In the genomic region with DNA sequence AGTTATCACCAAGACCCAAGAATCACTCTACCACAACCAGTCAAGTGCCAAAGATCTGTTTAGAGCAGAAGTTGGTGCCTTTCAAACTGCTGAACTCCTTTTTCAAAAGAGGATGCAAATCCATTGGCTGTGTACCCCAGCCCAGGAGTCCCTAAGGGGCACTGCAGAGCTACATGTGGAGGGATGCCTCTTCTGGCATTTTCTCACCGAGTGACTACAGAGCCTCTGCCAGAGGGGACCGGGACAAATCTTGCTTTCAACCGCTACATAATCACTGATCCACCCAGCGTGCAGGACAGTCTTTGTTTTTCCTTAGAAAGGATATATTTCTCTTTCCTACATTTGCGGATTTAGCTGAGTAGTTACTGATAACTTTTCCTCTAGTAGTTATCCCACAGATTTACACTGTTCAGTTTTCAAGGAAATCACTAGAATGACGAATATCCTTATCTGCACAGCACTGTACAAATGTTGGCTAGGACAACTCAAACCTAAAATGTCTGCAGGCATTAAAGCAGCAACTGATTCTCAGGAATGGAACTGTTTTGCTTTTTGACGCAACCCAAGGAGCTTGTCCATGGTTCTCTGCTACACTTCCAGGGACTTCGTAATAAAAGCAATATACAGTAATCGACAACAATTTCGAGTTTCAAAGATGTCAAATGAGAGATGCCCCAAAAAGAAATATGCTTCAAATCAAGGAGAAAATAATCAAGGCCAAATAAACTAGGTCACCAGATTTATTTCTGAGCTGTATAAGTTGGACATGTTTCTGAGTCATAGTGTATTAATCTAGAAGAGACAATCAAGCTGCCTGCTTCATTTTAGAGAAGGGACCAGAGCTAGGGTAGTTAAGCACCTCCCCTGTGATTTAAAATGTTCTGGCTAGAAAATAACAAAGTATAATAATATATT, we compare ENCODE assay signal across 16 cellular contexts. TPM values are rescaled to one million over a fixed set of nuclear protein-coding genes. Genes with fewer than 3 reads are reported as not detected.
DNase-seq lines count a peak whose midpoint lies in the region; ATAC-seq and TF ChIP-seq lines count a peak whose summit lies in the region.
"Had no signal": no experiment of that assay in that cellular context is flagged by ENCODE, and none has a peak within 500 bp of the region (broad histone marks: within the 10 kb centered on the region; RNA-seq: fewer than 3 reads in every experiment).

No MANE protein-coding gene starts in this region.

- no peak overlapping the region for H3K27ac ChIP-seq in GM23338 (ENCODE audit: low read depth)
- H3K27ac ChIP-seq in gastroesophageal sphincter: peak overlapping the region in 3 of 4 donors; percentile 32 to 62 (median 48)
- no peak overlapping the region for H3K27ac ChIP-seq in effector memory CD4-positive, alpha-beta T cell (ENCODE audit: insufficient read depth, low read length, poor library complexity, severe bottlenecking)
- H3K27ac ChIP-seq: parathyroid adenoma, SJSA1 had no signal

- H2AFZ ChIP-seq in GM23338: no peak overlapping the region
- H2AFZ ChIP-seq: parathyroid adenoma had no signal

- no peaks in the 10 kb centered on the region for H3F3A ChIP-seq in GM23338 (replicated peaks; ENCODE audit: low read depth)

- no peaks in the 10 kb centered on the region for H3K9me3 Mint-ChIP-seq in GM23338
- H3K9me3 Mint-ChIP-seq: activated naive CD4-positive, alpha-beta T cell treated with anti-CD3 and anti-CD28 coated beads, Interleukin-2, amount 50 U/mL, for 72 hours had no signal

- H3K79me2 ChIP-seq in GM23338 (replicated peaks; ENCODE audit: insufficient read depth): no peaks in the 10 kb centered on the region

- H3K36me3 ChIP-seq in GM23338 (ENCODE audit: insufficient read depth): no peaks in the 10 kb centered on the region
- no peaks in the 10 kb centered on the region for H3K36me3 ChIP-seq in gastroesophageal sphincter
- no peaks in the 10 kb centered on the region for H3K36me3 ChIP-seq in effector memory CD4-positive, alpha-beta T cell (ENCODE audit: control insufficient read depth, insufficient read depth, low read length)
- H3K36me3 ChIP-seq: SJSA1, stomach had no signal

- no peaks in the 10 kb centered on the region for H3K9me3 ChIP-seq in gastroesophageal sphincter
- H3K9me3 ChIP-seq in effector memory CD4-positive, alpha-beta T cell (ENCODE audit: control insufficient read depth, low read length): no peaks in the 10 kb centered on the region
- H3K9me3 ChIP-seq: SJSA1, stomach had no signal

- no peak for TF ChIP-seq POLR2A in gastroesophageal sphincter (IDR thresholded peaks at IDR 0.05)

- peak in 1 of 2 experiments; percentile 14; a peak in 1 of 4 replicates for TF ChIP-seq CTCF in GM23338 (conservative IDR thresholded peaks at IDR 0.05; ENCODE audit: low read depth in 2 of 2)
- no peak for TF ChIP-seq CTCF in cardiac fibroblast (IDR thresholded peaks at IDR 0.05; ENCODE audit: low read depth, low read length)
- no peak for TF ChIP-seq CTCF in gastroesophageal sphincter (IDR thresholded peaks at IDR 0.05)

- no peaks in the 10 kb centered on the region for H4K20me1 ChIP-seq in GM23338 (replicated peaks; ENCODE audit: insufficient read depth)

- H3K4me1 Mint-ChIP-seq in GM23338: peaks cover 9% of the 10 kb centered on the region; the same call in 2 of the 3 replicates

- no peak overlapping the region; the same call in 1 of the 2 replicates for H3K27ac Mint-ChIP-seq in GM23338
- H3K27ac Mint-ChIP-seq: activated naive CD4-positive, alpha-beta T cell treated with anti-CD3 and anti-CD28 coated beads, Interleukin-2, amount 50 U/mL, for 72 hours had no signal

- TF ChIP-seq EP300 in gastroesophageal sphincter (IDR thresholded peaks at IDR 0.05): no peak

- H3K4me2 ChIP-seq in GM23338: no peak overlapping the region

- H3K36me3 Mint-ChIP-seq in GM23338 (ENCODE audit: low read depth): no peaks in the 10 kb centered on the region
- H3K36me3 Mint-ChIP-seq: activated naive CD4-positive, alpha-beta T cell treated with anti-CD3 and anti-CD28 coated beads, Interleukin-2, amount 50 U/mL, for 72 hours had no signal

- H3K27me3 ChIP-seq in GM23338 (ENCODE audit: insufficient read depth) (no peaks in the 10 kb centered on the region), gastroesophageal sphincter (peaks cover 6% of the 10 kb centered on the region)
- H3K27me3 ChIP-seq in effector memory CD4-positive, alpha-beta T cell (replicated peaks; ENCODE audit: control insufficient read depth, insufficient read depth, low read length, poor library complexity, severe bottlenecking): no peaks in the 10 kb centered on the region

- H3K4me3 ChIP-seq in GM23338 (no peak overlapping the region), cardiac fibroblast (replicated peaks in 1 of 2; ENCODE audit: low read depth in 2 of 2, low read length in 2 of 2) (peak overlapping the region; percentile 11 to 31), gastroesophageal sphincter (no peak overlapping the region)
- H3K4me3 ChIP-seq in effector memory CD4-positive, alpha-beta T cell (ENCODE audit: insufficient read depth, low read depth, low read length, poor library complexity, severe bottlenecking): no peak overlapping the region
- H3K4me3 ChIP-seq: SJSA1, stomach had no signal

- no peaks in the 10 kb centered on the region for H3K9me2 ChIP-seq in GM23338 (ENCODE audit: insufficient read depth)

- 52 to 66% methylated on average over 8 to 9 of the region's 10 CpGs for WGBS in gastroesophageal sphincter (ENCODE audit: low coverage in 1 of 2), 2 donors

- ATAC-seq in GM23338: peak; percentile 68
- peak; percentile 39 for ATAC-seq in gastroesophageal sphincter
- ATAC-seq: activated naive CD4-positive, alpha-beta T cell treated with anti-CD3 and anti-CD28 coated beads, Interleukin-2, amount 50 U/mL, for 72 hours had no signal

- no peak overlapping the region for H3K4me3 Mint-ChIP-seq in GM23338

- DNase-seq in GM23338 (ENCODE audit: low spot score) (peak; percentile 14), cardiac fibroblast (ENCODE audit: low read depth in 2 of 2) (peak; percentile 24 to 76), pulmonary artery endothelial cell (ENCODE audit: low read depth, low spot score) (peak; percentile 3), GDM1 (lab: John Stamatoyannopoulos, UW) (no peak), NCI-H524 treated with DMSO at 0.1 percent for 48 hours (lab: John Stamatoyannopoulos, UW) (no peak)
- no peak for DNase-seq in stimulated activated CD4-positive, alpha-beta T cell treated with anti-CD3 and anti-CD28 coated beads, Interleukin-15, amount 100 ng/mL, for 24 hours
- no peak for DNase-seq in effector memory CD4-positive, alpha-beta T cell
- DNase-seq: activated CD4-positive, alpha-beta T cell treated with anti-CD3 and anti-CD28 coated beads for 48 hours; hypothalamus; NCI-H187 treated with DMSO at 0.1 percent for 48 hours; stimulated activated CD4-positive, alpha-beta T cell treated with anti-CD3 and anti-CD28 coated beads, Interleukin-12 subunit alpha, Interleukin-12 subunit beta, amount 100 ng/mL, for 4 hours; stomach had no signal

- no peaks in the 10 kb centered on the region for H3K27me3 Mint-ChIP-seq in GM23338 (ENCODE audit: insufficient read depth, low read depth, poor library complexity)

- H3K4me1 ChIP-seq in GM23338 (ENCODE audit: insufficient read depth) (no peaks in the 10 kb centered on the region), gastroesophageal sphincter (peaks cover 0 to 9% (median 0%) of the 10 kb centered on the region in 3 donors)
- no peaks in the 10 kb centered on the region for H3K4me1 ChIP-seq in effector memory CD4-positive, alpha-beta T cell (ENCODE audit: control insufficient read depth, insufficient read depth, low read length, poor library complexity, severe bottlenecking)
- H3K4me1 ChIP-seq: SJSA1 had no signal

TF ChIP-seq in GM23338, 12 proteins besides CTCF, POLR2A, EP300 and RAD21:
- no peak for TF ChIP-seq ZNF331 (CRISPR knock-in tag; IDR thresholded peaks at IDR 0.05; ENCODE audit: low read depth)
- no peak for TF ChIP-seq POLR2AphosphoS5 (IDR thresholded peaks at IDR 0.05; ENCODE audit: low read depth)

RNA-seq across cellular contexts. Expression of gene EPB41L3, which starts 24.1 kb away (rescaled TPM):
- total RNA-seq in GM23338 (2014; rRNA removed; shearing (Covaris generic)): 11.7 and 17.0 TPM in 2 replicates
- 5.0 and 8.0 TPM in 2 replicates for polyA plus RNA-seq in GM23338 (2016; fragmentation: Nextera tagmentation; extraction: Ambion mirVana)
- total RNA-seq in gastroesophageal sphincter (10 to 100 TPM; 27.4 to 66.6 (median 43.4) TPM), pulmonary artery endothelial cell (92.4 and 122 TPM in 2 replicates)

Comparison
In these comparisons a context has a peak if more than half of its experiments do, and no peak if none do; other contexts are left out.
1. DNase-seq: peak in GM23338 (single experiment), cardiac fibroblast (2 of 2) and pulmonary artery endothelial cell (single experiment); none in GDM1 (single experiment), stimulated activated CD4-positive, alpha-beta T cell treated with anti-CD3 and anti-CD28 coated beads, Interleukin-15, amount 100 ng/mL, for 24 hours (single experiment), NCI-H524 treated with DMSO at 0.1 percent for 48 hours (single experiment) and effector memory CD4-positive, alpha-beta T cell (0 of 3).
2. H3K27ac ChIP-seq: peak in gastroesophageal sphincter (3 of 4); none in GM23338 (single experiment) and effector memory CD4-positive, alpha-beta T cell (single experiment).
3. H3K4me3 ChIP-seq: peak in cardiac fibroblast (2 of 2); none in GM23338 (single experiment), gastroesophageal sphincter (0 of 2) and effector memory CD4-positive, alpha-beta T cell (single experiment).